In genomic region chr15:66774001-66774814, GRCh38 we compare ENCODE assay signal across 8 cellular contexts.
DNase-seq lines count a peak whose midpoint lies in the region; ATAC-seq and TF ChIP-seq lines count a peak whose summit lies in the region.

No MANE protein-coding gene starts in this region.

- H3K9me3 ChIP-seq in HUES64 (ENCODE audit: insufficient read depth, low read depth, low read length) (no peaks in the 10 kb centered on the region), cardiac muscle cell (ENCODE audit: low read depth) (no peaks in the 10 kb centered on the region), parathyroid adenoma (ENCODE audit: control insufficient read depth, low read length) (no peaks in the 10 kb centered on the region)

- no peaks in the 10 kb centered on the region for H3K4me1 Mint-ChIP-seq in activated naive CD8-positive, alpha-beta T cell treated with anti-CD3 and anti-CD28 coated beads for 36 hours

- no peak overlapping the region for H3K4me2 ChIP-seq in parathyroid adenoma (ENCODE audit: low read length)

- no peaks in the 10 kb centered on the region for H3K27me3 Mint-ChIP-seq in activated naive CD8-positive, alpha-beta T cell treated with anti-CD3 and anti-CD28 coated beads for 36 hours

- H3K36me3 ChIP-seq in HUES64 (ENCODE audit: insufficient read depth, low read length) (no peaks in the 10 kb centered on the region), cardiac muscle cell (peaks cover 7% of the 10 kb centered on the region), parathyroid adenoma (ENCODE audit: control insufficient read depth, insufficient read depth, low read length) (no peaks in the 10 kb centered on the region)

- peak overlapping the region; percentile 76 for H2AFZ ChIP-seq in parathyroid adenoma

- H3K79me2 ChIP-seq in parathyroid adenoma = no peaks in the 10 kb centered on the region

- 34% methylated on average over 19 of the region's 19 CpGs for WGBS in HUES64

- POLR2A ChIA-PET in RWPE1 (lab: Yijun Ruan, JAX; ENCODE audit: low non-redundant PET) = no interaction called here

- H3K4me3 Mint-ChIP-seq in activated naive CD8-positive, alpha-beta T cell treated with anti-CD3 and anti-CD28 coated beads for 36 hours = no peak overlapping the region

- no peaks in the 10 kb centered on the region for H3K27me3 ChIP-seq in HUES64 (ENCODE audit: insufficient read depth, low read length)
- H3K27me3 ChIP-seq in cardiac muscle cell = no peaks in the 10 kb centered on the region
- no peaks in the 10 kb centered on the region for H3K27me3 ChIP-seq in parathyroid adenoma (ENCODE audit: control insufficient read depth, insufficient read depth, low read length)

- TF ChIP-seq CTCF in RWPE1 (conservative IDR thresholded peaks at IDR 0.05; ENCODE audit: low read depth) = peak; percentile 98
- TF ChIP-seq CTCF in cardiac muscle cell (IDR thresholded peaks at IDR 0.05; ENCODE audit: low read depth, low read length) = peak; percentile 85
- TF ChIP-seq CTCF in parathyroid adenoma (IDR thresholded peaks at IDR 0.05) = peak; percentile 93

- H3K27ac Mint-ChIP-seq in activated naive CD8-positive, alpha-beta T cell treated with anti-CD3 and anti-CD28 coated beads for 36 hours = no peak overlapping the region

- no peaks in the 10 kb centered on the region for H3K36me3 Mint-ChIP-seq in activated naive CD8-positive, alpha-beta T cell treated with anti-CD3 and anti-CD28 coated beads for 36 hours

- no peak overlapping the region for H3K4me3 ChIP-seq in HUES64 (ENCODE audit: low read length)
- H3K4me3 ChIP-seq in cardiac muscle cell = no peak overlapping the region
- no peak overlapping the region for H3K4me3 ChIP-seq in parathyroid adenoma (ENCODE audit: low read depth, low read length)

- DNase-seq in DMS114 treated with DMSO at 0.1 percent for 48 hours (lab: John Stamatoyannopoulos, UW; ENCODE audit: unreplicated experiment) = peak; percentile 73
- DNase-seq in RWPE1 (ENCODE audit: low spot score) = peak; percentile 88
- DNase-seq in activated naive CD8-positive, alpha-beta T cell treated with anti-CD3 and anti-CD28 coated beads for 36 hours = peak; percentile 44
- peak; percentile 69 to 81 for DNase-seq in cardiac muscle cell (ENCODE audit: low read depth in 1 of 2, low spot score in 1 of 2)

- CTCF ChIA-PET in RWPE1 (lab: Yijun Ruan, JAX) = interaction anchor here (0.6 to 3.3 kb wide), 17 partner anchors 15 to 360 kb away, joined by 3 to 31 read pairs (median 4); no protein-coding TSS in a partner anchor

- H3K27ac ChIP-seq in HUES64 (ENCODE audit: low read depth, low read length) (peak overlapping the region; percentile 86), RWPE1 (peak overlapping the region; percentile 12; the same call in 1 of the 2 replicates), cardiac muscle cell (peak overlapping the region; percentile 89), parathyroid adenoma (no peak overlapping the region)

- peaks cover 38% of the 10 kb centered on the region for H3K4me1 ChIP-seq in HUES64 (ENCODE audit: insufficient read depth, low read length)
- peaks cover 86% of the 10 kb centered on the region for H3K4me1 ChIP-seq in cardiac muscle cell (ENCODE audit: low read depth)
- peaks cover 4% of the 10 kb centered on the region for H3K4me1 ChIP-seq in parathyroid adenoma

- ATAC-seq in HG02678 (IDR thresholded peaks at IDR 0.05; ENCODE audit: unreplicated experiment) = no peak
- ATAC-seq in HG02884 (IDR thresholded peaks at IDR 0.05; ENCODE audit: unreplicated experiment) = no peak

- peak overlapping the region; percentile 58 for H3K9ac ChIP-seq in HUES64 (ENCODE audit: low read depth, low read length)
- H3K9ac ChIP-seq in parathyroid adenoma = no peak overlapping the region

- H3K9me3 Mint-ChIP-seq in activated naive CD8-positive, alpha-beta T cell treated with anti-CD3 and anti-CD28 coated beads for 36 hours = no peaks in the 10 kb centered on the region
